ENCODE assay signal across 1 cellular context in genomic region chr2:27307545-27308358, GRCh38.
TF ChIP-seq lines count a peak whose summit lies in the region.

No MANE protein-coding gene starts in this region.

TF ChIP-seq in K562, 482 proteins besides CTCF, POLR2A, EP300 and RAD21:
- TF ChIP-seq, protein P1, sequence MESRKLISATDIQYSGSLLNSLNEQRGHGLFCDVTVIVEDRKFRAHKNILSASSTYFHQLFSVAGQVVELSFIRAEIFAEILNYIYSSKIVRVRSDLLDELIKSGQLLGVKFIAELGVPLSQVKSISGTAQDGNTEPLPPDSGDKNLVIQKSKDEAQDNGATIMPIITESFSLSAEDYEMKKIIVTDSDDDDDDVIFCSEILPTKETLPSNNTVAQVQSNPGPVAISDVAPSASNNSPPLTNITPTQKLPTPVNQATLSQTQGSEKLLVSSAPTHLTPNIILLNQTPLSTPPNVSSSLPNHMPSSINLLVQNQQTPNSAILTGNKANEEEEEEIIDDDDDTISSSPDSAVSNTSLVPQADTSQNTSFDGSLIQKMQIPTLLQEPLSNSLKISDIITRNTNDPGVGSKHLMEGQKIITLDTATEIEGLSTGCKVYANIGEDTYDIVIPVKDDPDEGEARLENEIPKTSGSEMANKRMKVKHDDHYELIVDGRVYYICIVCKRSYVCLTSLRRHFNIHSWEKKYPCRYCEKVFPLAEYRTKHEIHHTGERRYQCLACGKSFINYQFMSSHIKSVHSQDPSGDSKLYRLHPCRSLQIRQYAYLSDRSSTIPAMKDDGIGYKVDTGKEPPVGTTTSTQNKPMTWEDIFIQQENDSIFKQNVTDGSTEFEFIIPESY (CRISPR knock-in tag; IDR thresholded peaks at IDR 0.05) = peak; percentile 72
- TF ChIP-seq WHSC1 (IDR thresholded peaks at IDR 0.05; ENCODE audit: low read length) = no peak
